13 cellular contexts compared by ENCODE assay signal in the genomic region with DNA sequence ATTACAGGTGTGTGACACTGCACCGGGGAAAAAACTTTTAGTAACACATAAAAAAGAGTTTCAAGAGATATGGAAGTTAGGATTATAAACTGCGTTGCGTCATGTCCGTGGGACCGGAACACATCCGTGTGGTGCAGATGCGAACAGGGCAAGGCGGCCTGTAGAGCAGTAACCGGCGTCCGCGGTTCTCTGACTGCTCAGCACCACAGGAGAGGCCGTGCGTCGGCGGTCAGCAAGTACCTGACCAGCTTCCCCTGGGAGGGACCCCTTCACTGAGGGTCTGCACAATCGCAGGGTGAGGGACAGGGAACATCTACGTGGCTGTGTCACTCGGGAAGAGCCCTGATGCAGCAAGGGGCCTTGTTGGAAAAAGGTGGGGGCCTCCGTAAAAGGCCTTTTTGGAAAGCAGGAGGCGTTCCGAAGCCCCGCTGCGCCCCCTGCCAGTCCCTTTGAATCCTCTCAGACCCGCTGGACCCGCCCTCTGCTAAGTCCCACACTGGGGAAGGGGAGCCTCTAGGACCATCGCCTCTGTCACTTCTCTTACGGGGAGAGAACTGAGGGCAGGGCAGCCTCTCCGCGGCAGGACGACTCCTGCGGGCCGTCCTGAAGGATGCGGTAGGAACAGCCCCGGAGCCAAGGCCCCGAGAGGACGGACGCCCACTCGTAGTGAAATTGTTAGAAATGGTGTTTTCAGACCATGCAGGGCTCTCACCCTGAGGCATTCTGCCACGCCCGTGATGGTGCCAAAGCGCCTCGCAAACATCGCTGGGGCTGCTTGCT.
A peak's percentile ranks its signal among the peaks of the same experiment; 100 is the strongest.
DNase-seq lines count a peak whose midpoint lies in the region; ATAC-seq and TF ChIP-seq lines count a peak whose summit lies in the region.
"Had no signal": no experiment of that assay in that cellular context is flagged by ENCODE, and none has a peak within 500 bp of the region (broad histone marks: within the 10 kb centered on the region; RNA-seq: fewer than 3 reads in every experiment).

No MANE protein-coding gene starts in this region.

- no peaks in the 10 kb centered on the region for H3K9me3 Mint-ChIP-seq in mesothelial cell of epicardium
- H3K9me3 Mint-ChIP-seq in CD8-positive, alpha-beta T cell = peaks cover 1% of the 10 kb centered on the region

- no peaks in the 10 kb centered on the region for H3K4me1 ChIP-seq in left ventricle myocardium inferior
- peaks cover 0 to 7% of the 10 kb centered on the region in 2 donors for H3K4me1 ChIP-seq in thyroid gland
- H3K4me1 ChIP-seq in CD8-positive, alpha-beta T cell (ENCODE audit: insufficient read depth, low read length) = no peaks in the 10 kb centered on the region

- peak; percentile 66 for DNase-seq in astrocyte of the hippocampus (ENCODE audit: low read depth, low spot score)
- no peak for DNase-seq in left ventricle myocardium inferior
- peak in 1 of 2 experiments; percentile 51 for DNase-seq in mesothelial cell of epicardium (ENCODE audit: low spot score in 2 of 2, unreplicated experiment in 2 of 2)
- peak; percentile 17 to 27 for DNase-seq in thyroid gland
- DNase-seq in CD8-positive, alpha-beta T cell = no peak
- no peak for DNase-seq in NCI-H1105 treated with DMSO at 0.1 percent for 48 hours (lab: John Stamatoyannopoulos, UW)
- DNase-seq: NCI-H187; stimulated activated CD4-positive, alpha-beta T cell treated with anti-CD3 and anti-CD28 coated beads, Interleukin-4, amount 100 ng/mL, for 24 hours; stimulated activated naive CD4-positive, alpha-beta T cell treated with Interleukin-2 at 50 U/mL for 16 hours had no signal

- H3K9me3 ChIP-seq in left ventricle myocardium inferior (replicated peaks) = no peaks in the 10 kb centered on the region
- H3K9me3 ChIP-seq in thyroid gland = no peaks in the 10 kb centered on the region
- H3K9me3 ChIP-seq in CD8-positive, alpha-beta T cell (ENCODE audit: low read length) = no peaks in the 10 kb centered on the region

- TF ChIP-seq CTCF in left ventricle myocardium inferior (IDR thresholded peaks at IDR 0.05; ENCODE audit: borderline replicate concordance) (no peak), mesothelial cell of epicardium (IDR thresholded peaks at IDR 0.05; ENCODE audit: unreplicated experiment) (no peak), thyroid gland (IDR thresholded peaks at IDR 0.05) (peak in 2 of 6 experiments; percentile 19 to 20)
- TF ChIP-seq CTCF in CD8-positive, alpha-beta T cell (IDR thresholded peaks at IDR 0.05) = no peak

- no peaks in the 10 kb centered on the region for H3K4me1 Mint-ChIP-seq in mesothelial cell of epicardium
- no peaks in the 10 kb centered on the region for H3K4me1 Mint-ChIP-seq in CD8-positive, alpha-beta T cell (ENCODE audit: low read depth)
- H3K4me1 Mint-ChIP-seq: activated naive CD4-positive, alpha-beta T cell treated with anti-CD3 and anti-CD28 coated beads, Interleukin-2, amount 50 U/mL, for 24 hours had no signal

- H3K27me3 Mint-ChIP-seq in mesothelial cell of epicardium (ENCODE audit: low read depth) = peaks cover 5% of the 10 kb centered on the region
- H3K27me3 Mint-ChIP-seq in CD8-positive, alpha-beta T cell (ENCODE audit: low read depth) = peaks cover 4% of the 10 kb centered on the region

- TF ChIP-seq POLR2A in thyroid gland (IDR thresholded peaks at IDR 0.05) = no peak

- WGBS in thyroid gland, 2 donors = 21 to 27% methylated on average over 24 to 33 of the region's 44 CpGs

- H3K27ac Mint-ChIP-seq in mesothelial cell of epicardium = no peak overlapping the region
- H3K27ac Mint-ChIP-seq in CD8-positive, alpha-beta T cell = no peak overlapping the region
- H3K27ac Mint-ChIP-seq: activated naive CD4-positive, alpha-beta T cell treated with anti-CD3 and anti-CD28 coated beads, Interleukin-2, amount 50 U/mL, for 24 hours had no signal

- intact Hi-C loops in left ventricle myocardium inferior (cut with micrococcal nuclease) = no loop called here
- intact Hi-C loops in thyroid gland (cut with DNase I) = no loop called here
- intact Hi-C loops in CD8-positive, alpha-beta T cell (cut with DNase I, micrococcal nuclease) = no loop called here

- POLR2A ChIA-PET in CD8-positive, alpha-beta T cell (lab: Charles Lee) = no interaction called here

- no peaks in the 10 kb centered on the region for H3K36me3 Mint-ChIP-seq in mesothelial cell of epicardium
- no peaks in the 10 kb centered on the region for H3K36me3 Mint-ChIP-seq in CD8-positive, alpha-beta T cell
- H3K36me3 Mint-ChIP-seq: activated naive CD4-positive, alpha-beta T cell treated with anti-CD3 and anti-CD28 coated beads, Interleukin-2, amount 50 U/mL, for 24 hours had no signal

- CTCF ChIA-PET in CD8-positive, alpha-beta T cell (lab: Charles Lee) = no interaction called here

- peak overlapping the region; percentile 44 for H3K4me3 ChIP-seq in left ventricle myocardium inferior
- peak overlapping the region in 1 of 3 donors; percentile 5 for H3K4me3 ChIP-seq in thyroid gland (replicated peaks in 1 of 3)
- H3K4me3 ChIP-seq in CD8-positive, alpha-beta T cell (ENCODE audit: low read depth, low read length) = no peak overlapping the region
- H3K4me3 ChIP-seq: K562, SK-N-MC had no signal

- peaks cover 21% of the 10 kb centered on the region for H3K27me3 ChIP-seq in left ventricle myocardium inferior (ENCODE audit: low read depth)
- H3K27me3 ChIP-seq in thyroid gland = no peaks in the 10 kb centered on the region
- no peaks in the 10 kb centered on the region for H3K27me3 ChIP-seq in CD8-positive, alpha-beta T cell (ENCODE audit: insufficient read depth, low read length)

- H3K4me3 Mint-ChIP-seq in mesothelial cell of epicardium = peak overlapping the region; percentile 72
- H3K4me3 Mint-ChIP-seq in CD8-positive, alpha-beta T cell = no peak overlapping the region
- H3K4me3 Mint-ChIP-seq: activated naive CD4-positive, alpha-beta T cell treated with anti-CD3 and anti-CD28 coated beads, Interleukin-2, amount 50 U/mL, for 24 hours had no signal

- no peaks in the 10 kb centered on the region for H3K36me3 ChIP-seq in left ventricle myocardium inferior
- H3K36me3 ChIP-seq in thyroid gland = no peaks in the 10 kb centered on the region
- no peaks in the 10 kb centered on the region for H3K36me3 ChIP-seq in CD8-positive, alpha-beta T cell (ENCODE audit: insufficient read depth, low read length)

- no peak overlapping the region for H3K27ac ChIP-seq in left ventricle myocardium inferior (replicated peaks)
- no peak overlapping the region for H3K27ac ChIP-seq in thyroid gland
- H3K27ac ChIP-seq in CD8-positive, alpha-beta T cell (ENCODE audit: low read depth, low read length) = no peak overlapping the region
- H3K27ac ChIP-seq: SK-N-MC had no signal

- ATAC-seq in HG02610 (IDR thresholded peaks at IDR 0.05; ENCODE audit: unreplicated experiment) = no peak
- ATAC-seq in CD8-positive, alpha-beta T cell = no peak
- ATAC-seq: K562 had no signal

Comparison
In these comparisons a context has a peak if more than half of its experiments do, and no peak if none do; other contexts are left out.
1. DNase-seq: peak in astrocyte of the hippocampus (single experiment) and thyroid gland (2 of 2); none in left ventricle myocardium inferior (single experiment), CD8-positive, alpha-beta T cell (0 of 7) and NCI-H1105 treated with DMSO at 0.1 percent for 48 hours (single experiment).